ENCODE assay signal across 19 cellular contexts in the genomic region with DNA sequence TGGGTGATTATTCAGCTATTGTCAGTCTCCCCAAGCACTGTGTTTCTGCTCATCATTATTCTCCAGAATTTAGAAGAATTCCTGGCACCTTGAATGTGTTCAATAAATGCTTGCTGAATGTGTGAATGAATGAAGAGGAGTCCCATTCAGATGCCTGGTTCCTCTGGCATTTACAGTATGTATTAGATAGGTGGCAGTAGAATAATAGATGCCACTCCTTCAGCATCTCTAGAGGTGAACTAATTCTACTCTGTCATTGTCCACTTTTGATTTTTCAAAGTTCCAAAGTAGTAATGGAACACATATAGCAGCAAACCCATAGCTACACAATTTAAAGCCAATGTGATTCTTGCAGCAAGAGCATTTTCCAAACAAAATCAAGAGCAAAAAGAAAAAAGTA.
DNase-seq lines count a peak whose midpoint lies in the region; ATAC-seq and TF ChIP-seq lines count a peak whose summit lies in the region.
"Had no signal": no experiment of that assay in that cellular context is flagged by ENCODE, and none has a peak within 500 bp of the region (broad histone marks: within the 10 kb centered on the region; RNA-seq: fewer than 3 reads in every experiment).

No MANE protein-coding gene starts in this region.

- H3K4me1 Mint-ChIP-seq in CD14-positive monocyte: no peaks in the 10 kb centered on the region
- H3K4me1 Mint-ChIP-seq: stimulated activated naive CD8-positive, alpha-beta T cell treated with anti-CD3 and anti-CD28 coated beads, Interleukin-15, amount 100 ng/mL, for 72 hours had no signal

- no peak for DNase-seq in AG04449 (ENCODE audit: low read depth, low spot score)
- DNase-seq in GM04504 (ENCODE audit: low read depth): peak; percentile 3
- DNase-seq in SK-MEL-5 (ENCODE audit: low read depth, low spot score): peak; percentile 2
- DNase-seq in fibroblast of mammary gland (ENCODE audit: low read depth): peak; percentile 27
- no peak for DNase-seq in stimulated activated CD4-positive, alpha-beta T cell treated with anti-CD3 and anti-CD28 coated beads, Interleukin-4, amount 100 ng/mL, for 24 hours
- DNase-seq in SHP77 (lab: John Stamatoyannopoulos, UW): no peak
- no peak for DNase-seq in CD14-positive monocyte (ENCODE audit: low spot score)
- DNase-seq: activated CD8-positive, alpha-beta T cell treated with anti-CD3 and anti-CD28 coated beads, Interleukin-2, amount 10 ng/mL, durations not matched to agents 7 days and 5 days; activated gamma-delta T cell; effector CD8-positive, alpha-beta T cell; MV-4-11; NCI-H2171; NK-92 treated with Interleukin-12 subunit alpha and Interleukin-12 subunit beta, amount 100 ng/mL, for 24 hours; nucleus accumbens; small intestine; stimulated activated naive CD8-positive, alpha-beta T cell treated with anti-CD3 and anti-CD28 coated beads, Interleukin-15, amount 100 ng/mL, for 72 hours had no signal

- H3K27me3 Mint-ChIP-seq in CD14-positive monocyte (ENCODE audit: low read depth in 3 of 3): no peaks in the 10 kb centered on the region

- H3K36me3 Mint-ChIP-seq in CD14-positive monocyte: no peaks in the 10 kb centered on the region
- H3K36me3 Mint-ChIP-seq: mesothelial cell of epicardium had no signal

- peaks cover 0 to 9% (median 0%) of the 10 kb centered on the region in 7 donors for H3K9me3 Mint-ChIP-seq in CD14-positive monocyte
- H3K9me3 Mint-ChIP-seq: mesothelial cell of epicardium had no signal

- POLR2A ChIA-PET in AG04449 (lab: Yijun Ruan, JAX): no interaction called here

- H3K4me3 ChIP-seq in AG04449 (ENCODE audit: low read depth, low read length) (no peak overlapping the region), fibroblast of mammary gland (ENCODE audit: control insufficient read depth, low read depth, low read length) (no peak overlapping the region)
- H3K4me3 ChIP-seq: BLaER1 treated with 17β-estradiol and CSF1 and Interleukin-3, amounts not matched to agents 10 nM and 100 nM had no signal

- in situ Hi-C loops in SK-MEL-5 (cut with HindIII; ENCODE audit: low pct_unique_long_range_greater_than_20kb, low sequenced_read_pairs): no loop called here

- H3K27ac Mint-ChIP-seq in CD14-positive monocyte: no peak overlapping the region
- H3K27ac Mint-ChIP-seq: activated CD8-positive, alpha-beta T cell treated with anti-CD3 and anti-CD28 coated beads, Interleukin-2, amount 10 ng/mL, durations not matched to agents 7 days and 5 days; mesothelial cell of epicardium; stimulated activated naive CD8-positive, alpha-beta T cell treated with anti-CD3 and anti-CD28 coated beads, Interleukin-15, amount 100 ng/mL, for 72 hours had no signal

- CTCF ChIA-PET in AG04449 (lab: Yijun Ruan, JAX): interaction anchor here (0.8 to 2.3 kb wide), 8 partner anchors 10 to 621 kb away, joined by 3 to 8 read pairs (median 4); no protein-coding TSS in a partner anchor

- TF ChIP-seq CTCF in AG04449 (IDR thresholded peaks at IDR 0.05; ENCODE audit: insufficient read depth, low read length, missing control alignments): peak; percentile 12
- peak; percentile 45 for TF ChIP-seq CTCF in fibroblast of mammary gland (conservative IDR thresholded peaks at IDR 0.05; ENCODE audit: control insufficient read depth, insufficient read depth, low read depth, low read length)
- TF ChIP-seq CTCF in CD14-positive monocyte (IDR thresholded peaks at IDR 0.05): no peak

- ATAC-seq in GM19035 (IDR thresholded peaks at IDR 0.05; ENCODE audit: unreplicated experiment): no peak
- ATAC-seq: activated CD8-positive, alpha-beta T cell treated with anti-CD3 and anti-CD28 coated beads, Interleukin-2, amount 10 ng/mL, durations not matched to agents 7 days and 5 days; stimulated activated naive CD8-positive, alpha-beta T cell treated with anti-CD3 and anti-CD28 coated beads, Interleukin-15, amount 100 ng/mL, for 72 hours had no signal

- H3K4me3 Mint-ChIP-seq in CD14-positive monocyte: no peak overlapping the region
- H3K4me3 Mint-ChIP-seq: activated CD8-positive, alpha-beta T cell treated with anti-CD3 and anti-CD28 coated beads, Interleukin-2, amount 10 ng/mL, durations not matched to agents 7 days and 5 days; mesothelial cell of epicardium; stimulated activated naive CD8-positive, alpha-beta T cell treated with anti-CD3 and anti-CD28 coated beads, Interleukin-15, amount 100 ng/mL, for 72 hours had no signal

- intact Hi-C loops in CD14-positive monocyte (cut with micrococcal nuclease): no loop called here

Comparison
In these comparisons a context has a peak if more than half of its experiments do, and no peak if none do; other contexts are left out.
1. DNase-seq: peak in GM04504 (single experiment), SK-MEL-5 (single experiment) and fibroblast of mammary gland (single experiment); none in AG04449 (single experiment), stimulated activated CD4-positive, alpha-beta T cell treated with anti-CD3 and anti-CD28 coated beads, Interleukin-4, amount 100 ng/mL, for 24 hours (single experiment), SHP77 (0 of 2) and CD14-positive monocyte (single experiment).